In genomic region chr5:2148312-2149195, GRCh38 we compare ENCODE assay signal across 17 cellular contexts.
DNase-seq lines count a peak whose midpoint lies in the region; ATAC-seq and TF ChIP-seq lines count a peak whose summit lies in the region.
"Had no signal": no experiment of that assay in that cellular context is flagged by ENCODE, and none has a peak within 500 bp of the region (broad histone marks: within the 10 kb centered on the region; RNA-seq: fewer than 3 reads in every experiment).

No MANE protein-coding gene starts in this region.

- H3K4me2 ChIP-seq in PC-9 (peak overlapping the region; percentile 3; the same call in 1 of the 2 replicates), neuronal stem cell (ENCODE audit: insufficient read depth, low read length, poor library complexity, severe bottlenecking) (no peak overlapping the region)

- POLR2A ChIA-PET in PC-9 (lab: Charles Lee; ENCODE audit: unreplicated experiment), result no interaction called here

- no peak for TF ChIP-seq CTCF in PC-9 (conservative IDR thresholded peaks at IDR 0.05)
- no peak for TF ChIP-seq CTCF in adrenal gland (IDR thresholded peaks at IDR 0.05)
- no peak for TF ChIP-seq CTCF in vagina (IDR thresholded peaks at IDR 0.05)

- H3K9me2 ChIP-seq in PC-9 (ENCODE audit: insufficient read depth), result no peaks in the 10 kb centered on the region

- H2BK15ac ChIP-seq in neuronal stem cell (ENCODE audit: low read length), result no peak overlapping the region

- H2AFZ ChIP-seq in PC-9 (no peak overlapping the region), neuronal stem cell (ENCODE audit: low read length) (peak overlapping the region; percentile 24)

- no peaks in the 10 kb centered on the region for H3K79me2 ChIP-seq in PC-9 (ENCODE audit: low read depth)

- ATAC-seq in GM18505 (IDR thresholded peaks at IDR 0.05; ENCODE audit: unreplicated experiment), result peak; percentile 19
- ATAC-seq in GM19463 (IDR thresholded peaks at IDR 0.05; ENCODE audit: unreplicated experiment), result peak; percentile 32
- ATAC-seq: gastroesophageal sphincter had no signal

- H2BK5ac ChIP-seq in neuronal stem cell (ENCODE audit: low read length), result no peak overlapping the region

- peak overlapping the region; percentile 7 for H3K23ac ChIP-seq in neuronal stem cell (ENCODE audit: low read depth, low read length, poor library complexity)

- H2BK120ac ChIP-seq in neuronal stem cell (ENCODE audit: low read depth, low read length), result no peak overlapping the region

- intact Hi-C loops in PC-9 (cut with micrococcal nuclease; ENCODE audit: unreplicated experiment), result no loop called here
- intact Hi-C loops in adrenal gland (cut with DNase I), result no loop called here
- intact Hi-C loops in vagina (cut with DNase I), result no loop called here

- H3K4ac ChIP-seq in neuronal stem cell (ENCODE audit: low read length), result no peak overlapping the region

- H3K9me3 ChIP-seq in PC-9 (ENCODE audit: insufficient read depth, low read depth) (no peaks in the 10 kb centered on the region), neuronal stem cell (replicated peaks in 1 of 2; ENCODE audit: control insufficient read depth in 2 of 2, insufficient read depth in 1 of 2, low read depth in 1 of 2, low read length in 2 of 2) (peaks cover 7 to 22% of the 10 kb centered on the region in 2 donors), adrenal gland (replicated peaks in 1 of 3) (no peaks in the 10 kb centered on the region), vagina (no peaks in the 10 kb centered on the region)
- H3K9me3 ChIP-seq: SJCRH30 had no signal

- no CpG with 5 or more reads among the region's 14 CpGs for WGBS in neuronal stem cell (ENCODE audit: extremely low coverage in 2 of 2, insufficient read length in 2 of 2, insufficient replicate concordance in 1 of 2), 2 donors
- 75 to 87% (median 79%) methylated on average over 9 to 14 of the region's 14 CpGs for WGBS in adrenal gland, 4 donors

- no peak overlapping the region for H4K8ac ChIP-seq in neuronal stem cell (ENCODE audit: low read depth, low read length)

- H4K91ac ChIP-seq in neuronal stem cell (ENCODE audit: low read depth, low read length, poor library complexity), result no peak overlapping the region

- H3K27ac ChIP-seq in PC-9, result no peak overlapping the region
- H3K27ac ChIP-seq in neuronal stem cell (replicated peaks; ENCODE audit: low read length), result no peak overlapping the region
- no peak overlapping the region for H3K27ac ChIP-seq in adrenal gland
- no peak overlapping the region for H3K27ac ChIP-seq in vagina
- H3K27ac ChIP-seq: brain microvascular endothelial cell, epithelial cell of prostate, gastroesophageal sphincter, SJCRH30 had no signal

- no TSS peak for BruUV-seq in PC-9 (replicated peaks; lab: Mats Ljungman, UMichigan)

- no peaks in the 10 kb centered on the region for H3K79me1 ChIP-seq in neuronal stem cell (ENCODE audit: low read depth, low read length)

- no peak overlapping the region for H2BK12ac ChIP-seq in neuronal stem cell (ENCODE audit: low read length)

- CTCF ChIA-PET in PC-9 (lab: Charles Lee), result no interaction called here

- H3K4me3 ChIP-seq in PC-9, result no peak overlapping the region
- peak overlapping the region in 1 of 2 donors; percentile 47 for H3K4me3 ChIP-seq in neuronal stem cell (ENCODE audit: low read length in 2 of 2)
- H3K4me3 ChIP-seq in adrenal gland, result no peak overlapping the region
- no peak overlapping the region for H3K4me3 ChIP-seq in vagina
- H3K4me3 ChIP-seq: gastroesophageal sphincter, SJCRH30 had no signal

- no peaks in the 10 kb centered on the region for H3K36me3 ChIP-seq in PC-9 (ENCODE audit: low read depth)
- H3K36me3 ChIP-seq in neuronal stem cell (replicated peaks in 1 of 2; ENCODE audit: control insufficient read depth in 2 of 2, insufficient read depth in 2 of 2, low read length in 2 of 2), result no peaks in the 10 kb centered on the region
- no peaks in the 10 kb centered on the region for H3K36me3 ChIP-seq in adrenal gland (replicated peaks in 1 of 2)
- no peaks in the 10 kb centered on the region for H3K36me3 ChIP-seq in vagina
- H3K36me3 ChIP-seq: brain microvascular endothelial cell, gastroesophageal sphincter, SJCRH30 had no signal

- TF ChIP-seq POLR2A in GM18505 (IDR thresholded peaks at IDR 0.05; ENCODE audit: borderline replicate concordance, extremely low read depth, insufficient read depth, insufficient read length) (no peak), adrenal gland (IDR thresholded peaks at IDR 0.05) (no peak), vagina (IDR thresholded peaks at IDR 0.05) (no peak)

- DNase-seq in PC-9, result no peak
- DNase-seq in neuronal stem cell (ENCODE audit: low spot score), result no peak
- DNase-seq in adrenal gland, result no peak
- no peak for DNase-seq in NCI-H1092 (lab: John Stamatoyannopoulos, UW)
- no peak for DNase-seq in vagina (ENCODE audit: extremely low spot score in 2 of 2)
- no peak for DNase-seq in medulla oblongata (ENCODE audit: extremely low spot score)
- DNase-seq: activated B cell treated with CpG ODN at 0.5 μM for 24 hours; activated CD8-positive, alpha-beta memory T cell treated with anti-CD3 and anti-CD28 coated beads for 24 hours; brain microvascular endothelial cell; NCI-H1930; NCI-H446 treated with DMSO at 0.1 percent for 48 hours; retina had no signal

- peak overlapping the region; percentile 40 for H3K18ac ChIP-seq in neuronal stem cell (ENCODE audit: low read length)

- H3K27me3 ChIP-seq in PC-9 (ENCODE audit: insufficient read depth, low read depth) (peaks cover 69% of the 10 kb centered on the region), neuronal stem cell (ENCODE audit: control insufficient read depth in 3 of 3, insufficient read depth in 3 of 3, low read depth in 1 of 3, low read length in 3 of 3) (no peaks in the 10 kb centered on the region), adrenal gland (no peaks in the 10 kb centered on the region), vagina (no peaks in the 10 kb centered on the region)
- H3K27me3 ChIP-seq: brain microvascular endothelial cell, SJCRH30 had no signal

- H3K4me1 ChIP-seq in PC-9 (replicated peaks; ENCODE audit: insufficient read depth) (no peaks in the 10 kb centered on the region), neuronal stem cell (ENCODE audit: control insufficient read depth in 2 of 2, insufficient read depth in 1 of 2, low read depth in 1 of 2, low read length in 2 of 2) (peaks cover 9 to 12% of the 10 kb centered on the region in 2 donors), adrenal gland (replicated peaks in 1 of 2) (no peaks in the 10 kb centered on the region), vagina (no peaks in the 10 kb centered on the region)
- H3K4me1 ChIP-seq: gastroesophageal sphincter had no signal

- no peak overlapping the region for H3K14ac ChIP-seq in neuronal stem cell (ENCODE audit: low read length)

- no peak overlapping the region for H2AK5ac ChIP-seq in neuronal stem cell (ENCODE audit: low read depth, low read length)

- H3F3A ChIP-seq in PC-9 (ENCODE audit: insufficient read depth, low read depth), result no peaks in the 10 kb centered on the region

- H3K9ac ChIP-seq in neuronal stem cell (ENCODE audit: low read depth, low read length, poor library complexity), result no peak overlapping the region

- H4K20me1 ChIP-seq in PC-9 (ENCODE audit: insufficient read depth), result no peaks in the 10 kb centered on the region
